Comparison of ENCODE assay signal across 8 cellular contexts in genomic region chr15:33067456-33067855, GRCh38.
DNase-seq lines count a peak whose midpoint lies in the region; ATAC-seq, FAIRE-seq and TF ChIP-seq lines count a peak whose summit lies in the region.

No MANE protein-coding gene starts in this region.

- DNase-seq in AG08395 (ENCODE audit: low spot score) (peak; percentile 56), HT1080 (ENCODE audit: low read depth) (peak; percentile 78), bronchial epithelial cell (ENCODE audit: low read depth) (peak; percentile 37), naive B cell (no peak), right cardiac atrium (no peak), NCI-H1930 (lab: John Stamatoyannopoulos, UW) (no peak)
- DNase-seq in stimulated activated CD4-positive, alpha-beta T cell treated with anti-CD3 and anti-CD28 coated beads, Interleukin-2, amount 100 ng/mL, for 48 hours, result no peak

- H3K4me1 Mint-ChIP-seq in naive B cell, result peaks cover 14 to 26% (median 15%) of the 10 kb centered on the region in 3 donors

- H3K4me3 ChIP-seq in bronchial epithelial cell (ENCODE audit: low read depth, low read length), result peak overlapping the region; percentile 17
- no peak overlapping the region for H3K4me3 ChIP-seq in right cardiac atrium (ENCODE audit: low read length)

- no peak for ATAC-seq in naive B cell (ENCODE audit: low read depth in 2 of 2)
- no peak for ATAC-seq in HG03521 (IDR thresholded peaks at IDR 0.05; ENCODE audit: unreplicated experiment)
- ATAC-seq in right cardiac atrium, result no peak

- no peaks in the 10 kb centered on the region for H3K9me3 ChIP-seq in right cardiac atrium (ENCODE audit: control insufficient read depth, low read length)

- H3K9me3 Mint-ChIP-seq in naive B cell, result no peaks in the 10 kb centered on the region

- H3K4me3 Mint-ChIP-seq in naive B cell, result peak overlapping the region; percentile 79 to 95 (median 86)

- H3K36me3 Mint-ChIP-seq in naive B cell, result no peaks in the 10 kb centered on the region

- H3K27me3 ChIP-seq in bronchial epithelial cell (ENCODE audit: control insufficient read depth, insufficient read depth, low read length) (no peaks in the 10 kb centered on the region), right cardiac atrium (ENCODE audit: control insufficient read depth, insufficient read depth) (no peaks in the 10 kb centered on the region)

- H3K27ac Mint-ChIP-seq in naive B cell, result peak overlapping the region in 4 of 6 donors; percentile 78 to 94 (median 94)

- H3K4me1 ChIP-seq in right cardiac atrium (ENCODE audit: control insufficient read depth, insufficient read depth, low read length), result no peaks in the 10 kb centered on the region

- peaks cover 21 to 43% (median 39%) of the 10 kb centered on the region in 3 donors for H3K27me3 Mint-ChIP-seq in naive B cell

- no peaks in the 10 kb centered on the region for H3K36me3 ChIP-seq in bronchial epithelial cell (ENCODE audit: control insufficient read depth, insufficient read depth, low read length)

- intact Hi-C loops in right cardiac atrium (cut with DNase I), result no loop called here

- WGBS in right cardiac atrium, result 47% methylated on average over 9 of the region's 9 CpGs

- FAIRE-seq in bronchial epithelial cell (lab: Jason Lieb, UNC), result peak; percentile 93

- no peak for TF ChIP-seq CTCF in bronchial epithelial cell (IDR thresholded peaks at IDR 0.05; ENCODE audit: insufficient read depth, low read length, severe bottlenecking)

- H3K27ac ChIP-seq in right cardiac atrium (ENCODE audit: low read length), result no peak overlapping the region

Comparison
In these comparisons a context has a peak if more than half of its experiments do, and no peak if none do; other contexts are left out.
1. DNase-seq: peak in AG08395 (single experiment), HT1080 (single experiment) and bronchial epithelial cell (single experiment); none in naive B cell (single experiment), stimulated activated CD4-positive, alpha-beta T cell treated with anti-CD3 and anti-CD28 coated beads, Interleukin-2, amount 100 ng/mL, for 48 hours (0 of 2), right cardiac atrium (0 of 3) and NCI-H1930 (0 of 2).